ENCODE assay signal across 8 cellular contexts in genomic region chr5:139482050-139482889, GRCh38. TPM values are rescaled to one million over a fixed set of nuclear protein-coding genes. Genes with fewer than 3 reads are reported as not detected.
A peak's percentile ranks its signal among the peaks of the same experiment; 100 is the strongest.
DNase-seq lines count a peak whose midpoint lies in the region; ATAC-seq and TF ChIP-seq lines count a peak whose summit lies in the region.

TSS of gene STING1 (minus strand) at chr5:139482758. CDS start at chr5:139481704, 1,054 bp downstream.

- peak within 1 kb of the TSS; percentile 89 for H3K27ac Mint-ChIP-seq in Calu3 (ENCODE audit: unreplicated experiment)
- H3K27ac Mint-ChIP-seq in activated CD4-positive, alpha-beta T cell treated with anti-CD3 and anti-CD28 coated beads, Interleukin-2, amount 10 ng/mL, durations not matched to agents 7 days and 5 days = peak within 1 kb of the TSS; percentile 95

- no peak for TF ChIP-seq POLR2A in stomach (IDR thresholded peaks at IDR 0.05)

- no peaks in the 10 kb centered on the region for H3K9me3 Mint-ChIP-seq in Calu3 (ENCODE audit: low read depth, unreplicated experiment)
- H3K9me3 Mint-ChIP-seq in activated CD4-positive, alpha-beta T cell treated with anti-CD3 and anti-CD28 coated beads, Interleukin-2, amount 10 ng/mL, durations not matched to agents 7 days and 5 days = no peaks in the 10 kb centered on the region

- no peak for TF ChIP-seq CTCF in Calu3 (IDR thresholded peaks at IDR 0.05; ENCODE audit: unreplicated experiment)
- no peak for TF ChIP-seq CTCF in HFF-Myc (IDR thresholded peaks at IDR 0.05; ENCODE audit: low read depth, low read length, missing control alignments)
- no peak for TF ChIP-seq CTCF in stomach (IDR thresholded peaks at IDR 0.05)

- CTCF ChIA-PET in Calu3 (lab: Charles Lee) = interaction anchor here (0.5 to 2.0 kb wide), 9 partner anchors 11 to 163 kb away, joined by 3 to 15 read pairs (median 6); partner anchors contain the start of genes DNAJC18 and ECSCR
- CTCF ChIA-PET in activated CD4-positive, alpha-beta T cell treated with anti-CD3 and anti-CD28 coated beads, Interleukin-2, amount 10 ng/mL, durations not matched to agents 7 days and 5 days (lab: Charles Lee) = interaction anchor here (0.7 to 4.5 kb wide), 20 partner anchors 11 to 193 kb away, joined by 3 to 33 read pairs (median 5); partner anchors contain the start of genes DNAJC18, ECSCR and SMIM33

- POLR2A ChIA-PET in activated CD4-positive, alpha-beta T cell treated with anti-CD3 and anti-CD28 coated beads, Interleukin-2, amount 10 ng/mL, durations not matched to agents 7 days and 5 days (lab: Charles Lee) = interaction anchor here (0.6 to 1.4 kb wide), 6 partner anchors 12 to 66 kb away, joined by 3 to 4 read pairs (median 3); no protein-coding TSS in a partner anchor

- H3K36me3 ChIP-seq in stomach = peaks cover 4 to 16% (median 15%) of the 10 kb centered on the region in 4 donors

- H3K4me3 ChIP-seq in HFF-Myc (replicated peaks; ENCODE audit: low read depth, low read length) (peak within 1 kb of the TSS; percentile 69), mononuclear cell (ENCODE audit: low read length) (peak within 1 kb of the TSS; percentile 66), stomach (peak within 1 kb of the TSS; percentile 39 to 52 (median 48))

- no peaks in the 10 kb centered on the region for H3K27me3 Mint-ChIP-seq in Calu3 (ENCODE audit: unreplicated experiment)
- no peaks in the 10 kb centered on the region for H3K27me3 Mint-ChIP-seq in activated CD4-positive, alpha-beta T cell treated with anti-CD3 and anti-CD28 coated beads, Interleukin-2, amount 10 ng/mL, durations not matched to agents 7 days and 5 days

- 11 to 15% (median 13%) methylated on average over 18 to 19 of the region's 19 CpGs for WGBS in stomach, 5 donors

- H3K27me3 ChIP-seq in mononuclear cell (ENCODE audit: insufficient read depth, low read length) (no peaks in the 10 kb centered on the region), stomach (no peaks in the 10 kb centered on the region)

- H3K27ac ChIP-seq in stomach = peak within 1 kb of the TSS; percentile 70 to 93 (median 91)

- intact Hi-C loops in Calu3 (cut with micrococcal nuclease; ENCODE audit: unreplicated experiment) (no loop called here), stomach (cut with DNase I; ENCODE audit: low total_unique reads) (no loop called here)

- TSS peak; percentile 74 for BruUV-seq in Calu3 (replicated peaks; lab: Mats Ljungman, UMichigan)

- peak; percentile 89 for DNase-seq in Calu3
- peak; percentile 98 for DNase-seq in HFF-Myc (ENCODE audit: extremely low read depth, low read depth)
- DNase-seq in NCI-H226 = peak; percentile 100
- DNase-seq in activated CD4-positive, alpha-beta T cell treated with anti-CD3 and anti-CD28 coated beads, Interleukin-2, amount 10 ng/mL, durations not matched to agents 7 days and 5 days = peak; percentile 73
- peak; percentile 48 for DNase-seq in effector CD4-positive, alpha-beta T cell
- peak; percentile 85 for DNase-seq in stomach

- no peak for TF ChIP-seq EP300 in stomach (IDR thresholded peaks at IDR 0.05)

- peaks cover 13% of the 10 kb centered on the region for H3K36me3 Mint-ChIP-seq in Calu3 (ENCODE audit: insufficient read depth, unreplicated experiment)
- peaks cover 35% of the 10 kb centered on the region for H3K36me3 Mint-ChIP-seq in activated CD4-positive, alpha-beta T cell treated with anti-CD3 and anti-CD28 coated beads, Interleukin-2, amount 10 ng/mL, durations not matched to agents 7 days and 5 days (ENCODE audit: low read depth)

- H3K4me3 Mint-ChIP-seq in Calu3 (ENCODE audit: low read depth, unreplicated experiment) = peak within 1 kb of the TSS; percentile 54
- H3K4me3 Mint-ChIP-seq in activated CD4-positive, alpha-beta T cell treated with anti-CD3 and anti-CD28 coated beads, Interleukin-2, amount 10 ng/mL, durations not matched to agents 7 days and 5 days = peak within 1 kb of the TSS; percentile 82

- H3K9me3 ChIP-seq in mononuclear cell (ENCODE audit: low read depth, low read length) = no peaks in the 10 kb centered on the region
- no peaks in the 10 kb centered on the region for H3K9me3 ChIP-seq in stomach

- H3K4me1 Mint-ChIP-seq in Calu3 (ENCODE audit: low read depth, unreplicated experiment) = peaks cover 17% of the 10 kb centered on the region
- peaks cover 43% of the 10 kb centered on the region for H3K4me1 Mint-ChIP-seq in activated CD4-positive, alpha-beta T cell treated with anti-CD3 and anti-CD28 coated beads, Interleukin-2, amount 10 ng/mL, durations not matched to agents 7 days and 5 days

- H3K4me1 ChIP-seq in mononuclear cell (ENCODE audit: insufficient read depth, low read length) (peaks cover 64% of the 10 kb centered on the region), stomach (peaks cover 9 to 52% (median 32%) of the 10 kb centered on the region in 4 donors)

- ATAC-seq in GM21526 (IDR thresholded peaks at IDR 0.05; ENCODE audit: low FRiP score, unreplicated experiment) = no peak

RNA-seq across cellular contexts. Expression of gene STING1, which starts in this region (rescaled TPM):
- 34.1 and 79.6 TPM in 2 replicates for total RNA-seq in Calu3 (2022)
- total RNA-seq in activated CD4-positive, alpha-beta T cell treated with anti-CD3 and anti-CD28 coated beads, Interleukin-2, amount 10 ng/mL, durations not matched to agents 7 days and 5 days = 100 to 1,000 TPM; 175 TPM
- 38.4 TPM for total RNA-seq in mononuclear cell
- total RNA-seq in stomach = 10 to 100 TPM in 3 of 5 donors, 1 to 10 TPM in 2; 6.1 to 16.2 (median 11.1) TPM
- 10 to 100 TPM in 2 of 3 donors, 1 to 10 TPM in 1; 8.8 to 23.7 (median 22.3) TPM for polyA plus RNA-seq in stomach

Comparison
In these comparisons a context has a peak if more than half of its experiments do, and no peak if none do; other contexts are left out.
1. DNase-seq: peak in every context shown above with its lines; median percentile 100 in NCI-H226; 98 in HFF-Myc; 89 in Calu3; 85 in stomach; 73 in activated CD4-positive, alpha-beta T cell treated with anti-CD3 and anti-CD28 coated beads, Interleukin-2, amount 10 ng/mL, durations not matched to agents 7 days and 5 days; 48 in effector CD4-positive, alpha-beta T cell.